1 cellular context compared by ENCODE assay signal in genomic region chr14:103909531-103910261, GRCh38.
TF ChIP-seq lines count a peak whose summit lies in the region.

No MANE protein-coding gene starts in this region.

TF ChIP-seq in HCT116, 20 proteins besides CTCF, POLR2A, EP300 and RAD21 (continued from another document):
- TF ChIP-seq POLR2AphosphoS5 (IDR thresholded peaks at IDR 0.05; ENCODE audit: low read depth, low read length), result no peak
- no peak for TF ChIP-seq TCF7L2 (IDR thresholded peaks at IDR 0.05; ENCODE audit: borderline replicate concordance, extremely low read depth, insufficient read depth, insufficient read length)
